In the genomic region with DNA sequence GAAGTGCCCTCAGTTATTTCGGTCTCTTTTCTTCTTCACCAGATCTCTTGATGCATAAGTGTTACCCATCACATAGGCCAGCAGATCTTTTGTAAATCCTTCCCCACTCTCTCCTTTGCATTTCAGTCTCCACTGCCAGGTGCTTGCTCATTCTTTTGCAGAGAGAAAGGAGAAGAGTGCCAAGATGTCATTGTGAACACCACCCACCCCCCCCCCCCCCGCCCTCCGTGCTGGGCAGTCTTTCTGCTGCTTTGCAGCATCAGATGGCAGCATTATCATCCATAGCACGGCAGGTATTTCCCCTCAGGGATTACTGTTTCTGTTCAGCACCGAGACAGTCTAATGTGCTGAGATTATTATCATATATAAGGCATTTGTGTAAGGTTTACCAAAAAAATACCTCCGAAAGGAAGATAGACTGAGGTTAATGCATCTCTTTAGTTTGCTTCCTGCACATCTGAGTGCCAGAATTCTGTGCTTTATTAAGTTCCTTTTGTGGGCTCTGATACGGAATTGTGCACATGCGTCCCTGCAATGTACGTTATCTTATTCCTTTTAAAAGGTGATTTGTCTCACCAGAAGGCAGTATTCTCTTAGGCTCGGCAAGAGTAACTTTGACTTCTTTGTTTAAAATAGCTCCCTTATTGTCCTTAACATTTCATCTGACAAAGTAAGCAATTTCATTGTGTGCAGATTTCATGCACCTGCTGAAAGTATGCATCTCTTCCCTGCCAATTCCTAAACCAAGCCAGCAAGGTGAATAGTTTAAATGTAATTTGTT, we compare ENCODE assay signal across 18 cellular contexts.
"Had no signal": no experiment of that assay in that cellular context is flagged by ENCODE, and none has a peak within 500 bp of the region (broad histone marks: within the 10 kb centered on the region; RNA-seq: fewer than 3 reads in every experiment).

No MANE protein-coding gene starts in this region.

- ATAC-seq: activated CD8-positive, alpha-beta T cell treated with anti-CD3 and anti-CD28 coated beads, Interleukin-2, amount 10 ng/mL, durations not matched to agents 7 days and 5 days; body of pancreas; lower lobe of right lung; mucosa of descending colon; sciatic nerve; stimulated activated memory B cell treated with anti-CD40 and anti-IgM and Interleukin-4, amounts not matched to agents 10 μg/mL and 1 μg/mL and 100 μg/mL, for 72 hours had no signal

- H3K36me3 ChIP-seq: cardiac muscle cell, lower lobe of right lung, vagina, WERI-Rb-1 had no signal

- H3K9me3 ChIP-seq: body of pancreas, lower lobe of right lung, mucosa of descending colon, testis, vagina had no signal

- H3K4me3 ChIP-seq: body of pancreas, cardiac muscle cell, lower lobe of right lung, mucosa of descending colon, testis, vagina had no signal

- H3K27ac ChIP-seq: body of pancreas, cardiac muscle cell, lower lobe of right lung, testis, vagina, WERI-Rb-1 had no signal

- H3K27me3 ChIP-seq: body of pancreas, testis, vagina had no signal

- DNase-seq: activated CD4-positive, alpha-beta T cell treated with anti-CD3 and anti-CD28 coated beads, Interleukin-2, amount 10 ng/mL, durations not matched to agents 7 days and 5 days; activated CD4-positive, CD25-positive, alpha-beta regulatory T cell treated with anti-CD3 and anti-CD28 coated beads, Interleukin-2, amount 50 U/mL, for 72 hours; activated CD8-positive, alpha-beta T cell treated with anti-CD3 and anti-CD28 coated beads, Interleukin-2, amount 10 ng/mL, durations not matched to agents 7 days and 5 days; activated gamma-delta T cell; body of pancreas; effector CD4-positive, alpha-beta T cell; kidney; lower lobe of right lung; mucosa of descending colon; nephron progenitor cell; nucleus accumbens; stimulated activated CD4-positive, alpha-beta T cell treated with anti-CD3 and anti-CD28 coated beads, Interleukin-2, amount 100 ng/mL, for 24 hours; testis; WERI-Rb-1 had no signal
